In the genomic region with DNA sequence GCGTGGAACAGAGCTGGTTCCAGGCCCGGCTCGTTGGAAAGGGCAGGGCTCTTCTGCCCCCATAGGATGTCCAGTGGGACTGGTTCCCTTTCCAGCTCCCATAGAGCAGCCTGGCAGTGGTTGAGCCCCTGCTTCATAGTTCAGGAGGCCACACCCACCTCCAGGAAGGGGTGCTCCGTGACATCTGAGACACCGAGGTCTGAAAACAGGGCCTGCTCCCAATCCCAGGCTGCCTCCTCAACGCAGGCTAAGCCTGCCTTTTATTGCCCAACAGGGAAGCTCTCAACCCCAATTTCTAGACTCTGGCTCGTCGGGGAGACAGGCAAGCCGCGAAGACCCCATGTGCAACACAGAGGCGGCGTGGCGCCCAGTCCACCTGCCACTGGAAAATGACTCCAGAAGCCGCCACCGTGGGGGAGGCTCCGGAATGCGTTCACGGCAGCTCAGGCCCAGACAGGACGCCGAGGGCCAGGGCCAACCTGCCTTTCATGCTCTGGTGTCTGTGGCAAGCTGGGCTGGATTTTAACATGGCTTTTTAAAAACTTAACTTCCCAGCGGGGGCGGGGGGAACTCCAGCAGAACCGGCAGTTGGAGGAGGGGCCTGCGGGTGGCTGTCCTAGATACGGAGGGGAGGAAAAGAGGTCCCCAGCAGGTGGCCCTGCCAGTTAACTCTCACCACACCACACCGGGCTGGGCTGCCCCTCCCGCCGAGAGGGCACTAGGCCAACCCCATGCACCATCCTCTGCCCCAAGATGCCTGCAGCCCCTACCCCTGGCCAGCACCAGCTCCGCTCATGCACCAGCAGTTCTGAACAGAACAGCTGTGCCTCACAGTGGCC, we compare ENCODE assay signal across 8 cellular contexts. TPM values are rescaled to one million over a fixed set of nuclear protein-coding genes. Genes with fewer than 3 reads are reported as not detected.
DNase-seq lines count a peak whose midpoint lies in the region; ATAC-seq, FAIRE-seq and TF ChIP-seq lines count a peak whose summit lies in the region.

No MANE protein-coding gene starts in this region.

- peaks cover 9% of the 10 kb centered on the region for H3K27me3 Mint-ChIP-seq in GM23338 (ENCODE audit: insufficient read depth, low read depth, poor library complexity)
- no peaks in the 10 kb centered on the region for H3K27me3 Mint-ChIP-seq in effector memory CD8-positive, alpha-beta T cell
- H3K27me3 Mint-ChIP-seq in osteocyte (ENCODE audit: unreplicated experiment): no peaks in the 10 kb centered on the region

- no peaks in the 10 kb centered on the region for H3K9me2 ChIP-seq in GM23338 (ENCODE audit: insufficient read depth)

- H3K4me3 Mint-ChIP-seq in GM23338 (peak overlapping the region; percentile 64), osteocyte (ENCODE audit: unreplicated experiment) (no peak overlapping the region)
- peak overlapping the region in 1 of 2 donors; percentile 69 for H3K4me3 Mint-ChIP-seq in effector memory CD8-positive, alpha-beta T cell

- peak overlapping the region; percentile 74 for H3K4me2 ChIP-seq in GM23338

- peak overlapping the region; percentile 91 for H3K27ac Mint-ChIP-seq in GM23338
- peak overlapping the region in 1 of 2 donors; percentile 94 for H3K27ac Mint-ChIP-seq in effector memory CD8-positive, alpha-beta T cell
- peak overlapping the region; percentile 76 for H3K27ac Mint-ChIP-seq in osteocyte (ENCODE audit: unreplicated experiment)

- H3K27me3 ChIP-seq in GM23338 (ENCODE audit: insufficient read depth): no peaks in the 10 kb centered on the region

- no peak for FAIRE-seq in HTR-8/SVneo (lab: Jason Lieb, UNC)

- peak overlapping the region; percentile 86 for H3K27ac ChIP-seq in GM23338 (ENCODE audit: low read depth)

- peaks cover 3% of the 10 kb centered on the region; the same call in 1 of the 2 replicates for H4K20me1 ChIP-seq in GM23338 (replicated peaks; ENCODE audit: insufficient read depth)

- peak overlapping the region; percentile 40; the same call in 1 of the 2 replicates for H3K4me3 ChIP-seq in GM23338

- H3K36me3 ChIP-seq in GM23338 (ENCODE audit: insufficient read depth): 0 out of 2 replicates have a peak, but pooled peaks cover 4% of the 10 kb centered on the region

- DNase-seq in GM23338 (ENCODE audit: low spot score) (peak; percentile 88), osteocyte (ENCODE audit: extremely low spot score, unreplicated experiment) (no peak), HTR-8/SVneo (ENCODE audit: insufficient read length, low spot score) (no peak), NCI-H146 (lab: John Stamatoyannopoulos, UW) (no peak)
- peak; percentile 30 to 40 for DNase-seq in activated CD4-positive, alpha-beta T cell treated with anti-CD3 and anti-CD28 coated beads, Interleukin-2, amount 50 U/mL, for 4 hours
- peak in 2 of 3 experiments; percentile 58 to 65 for DNase-seq in effector memory CD8-positive, alpha-beta T cell

- H2AFZ ChIP-seq in GM23338: no peak overlapping the region

- peaks cover 39% of the 10 kb centered on the region for H3K4me1 Mint-ChIP-seq in GM23338
- peaks cover 8 to 10% of the 10 kb centered on the region in 2 donors for H3K4me1 Mint-ChIP-seq in effector memory CD8-positive, alpha-beta T cell (ENCODE audit: low read depth in 2 of 2)
- peaks cover 19% of the 10 kb centered on the region for H3K4me1 Mint-ChIP-seq in osteocyte (ENCODE audit: unreplicated experiment)

- ATAC-seq in GM23338: peak; percentile 83
- ATAC-seq in effector memory CD8-positive, alpha-beta T cell (replicated peaks): peak; percentile 89
- ATAC-seq in GM18520 (IDR thresholded peaks at IDR 0.05; ENCODE audit: unreplicated experiment): no peak
- no peak for ATAC-seq in GM21737 (IDR thresholded peaks at IDR 0.05; ENCODE audit: unreplicated experiment)

- H3F3A ChIP-seq in GM23338 (replicated peaks; ENCODE audit: low read depth): peaks cover 8% of the 10 kb centered on the region

- H3K4me1 ChIP-seq in GM23338 (ENCODE audit: insufficient read depth): peaks cover 14% of the 10 kb centered on the region; the same call in 1 of the 2 replicates

- no peak for TF ChIP-seq CTCF in GM23338 (conservative IDR thresholded peaks at IDR 0.05; ENCODE audit: low read depth in 2 of 2)
- no peak for TF ChIP-seq CTCF in osteocyte (IDR thresholded peaks at IDR 0.05)

- H3K36me3 Mint-ChIP-seq in GM23338 (ENCODE audit: low read depth) (peaks cover 32% of the 10 kb centered on the region), osteocyte (ENCODE audit: unreplicated experiment) (peaks cover 18% of the 10 kb centered on the region)
- peaks cover 65% of the 10 kb centered on the region for H3K36me3 Mint-ChIP-seq in effector memory CD8-positive, alpha-beta T cell (ENCODE audit: insufficient read depth)

- no peaks in the 10 kb centered on the region; the same call in 1 of the 2 replicates for H3K79me2 ChIP-seq in GM23338 (replicated peaks; ENCODE audit: insufficient read depth)

- H3K9me3 Mint-ChIP-seq in GM23338: no peaks in the 10 kb centered on the region; the same call in 2 of the 3 replicates
- H3K9me3 Mint-ChIP-seq in effector memory CD8-positive, alpha-beta T cell: no peaks in the 10 kb centered on the region
- H3K9me3 Mint-ChIP-seq in osteocyte (ENCODE audit: unreplicated experiment): no peaks in the 10 kb centered on the region

TF ChIP-seq in GM23338, 12 proteins besides CTCF, POLR2A, EP300 and RAD21 (continues in another document):
- TF ChIP-seq ZNF114 (CRISPR knock-in tag; IDR thresholded peaks at IDR 0.05) (no peak), REST (IDR thresholded peaks at IDR 0.05; ENCODE audit: unreplicated experiment) (no peak), JUNB (IDR thresholded peaks at IDR 0.05; ENCODE audit: unreplicated experiment) (no peak), EZH2phosphoT487 (IDR thresholded peaks at IDR 0.05; ENCODE audit: unreplicated experiment) (no peak), STAT1 (IDR thresholded peaks at IDR 0.05; ENCODE audit: unreplicated experiment) (no peak), NANOG (IDR thresholded peaks at IDR 0.05; ENCODE audit: borderline replicate concordance) (no peak), ZNF331 (CRISPR knock-in tag; IDR thresholded peaks at IDR 0.05; ENCODE audit: low read depth) (no peak), CREB1 (CRISPR knock-in tag; IDR thresholded peaks at IDR 0.05; ENCODE audit: low read depth) (no peak), EZH2 (IDR thresholded peaks at IDR 0.05; ENCODE audit: low read depth, unreplicated experiment) (no peak), POLR2AphosphoS5 (IDR thresholded peaks at IDR 0.05; ENCODE audit: low read depth) (no peak)
- TF ChIP-seq, protein P1, sequence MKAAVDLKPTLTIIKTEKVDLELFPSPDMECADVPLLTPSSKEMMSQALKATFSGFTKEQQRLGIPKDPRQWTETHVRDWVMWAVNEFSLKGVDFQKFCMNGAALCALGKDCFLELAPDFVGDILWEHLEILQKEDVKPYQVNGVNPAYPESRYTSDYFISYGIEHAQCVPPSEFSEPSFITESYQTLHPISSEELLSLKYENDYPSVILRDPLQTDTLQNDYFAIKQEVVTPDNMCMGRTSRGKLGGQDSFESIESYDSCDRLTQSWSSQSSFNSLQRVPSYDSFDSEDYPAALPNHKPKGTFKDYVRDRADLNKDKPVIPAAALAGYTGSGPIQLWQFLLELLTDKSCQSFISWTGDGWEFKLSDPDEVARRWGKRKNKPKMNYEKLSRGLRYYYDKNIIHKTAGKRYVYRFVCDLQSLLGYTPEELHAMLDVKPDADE (IDR thresholded peaks at IDR 0.05): no peak

RNA-seq across cellular contexts. Expression of gene TINCR, which starts 17.9 kb away (rescaled TPM):
- 0.97 and 3.9 TPM in 2 replicates for total RNA-seq in GM23338 (2014; rRNA removed; shearing (Covaris generic))
- polyA plus RNA-seq in GM23338 (2016; fragmentation: Nextera tagmentation; extraction: Ambion mirVana): 0.42 and 0.94 TPM in 2 replicates
- total RNA-seq in osteocyte: 13.5 and 16.4 TPM in 2 replicates

RNA-seq across cellular contexts. Expression of gene SAFB2, which starts 36.9 kb away (rescaled TPM):
- total RNA-seq in GM23338 (2014; rRNA removed; shearing (Covaris generic)): 29.6 and 37.7 TPM in 2 replicates
- polyA plus RNA-seq in GM23338 (2016; fragmentation: Nextera tagmentation; extraction: Ambion mirVana): 102 and 110 TPM in 2 replicates
- 79.9 and 91.9 TPM in 2 replicates for total RNA-seq in osteocyte

RNA-seq across cellular contexts. Expression of gene SAFB, which starts 37.2 kb away (rescaled TPM):
- 82.2 and 109 TPM in 2 replicates for total RNA-seq in GM23338 (2014; rRNA removed; shearing (Covaris generic))
- 76.5 and 85.2 TPM in 2 replicates for polyA plus RNA-seq in GM23338 (2016; fragmentation: Nextera tagmentation; extraction: Ambion mirVana)
- total RNA-seq in osteocyte: 88.2 and 97.1 TPM in 2 replicates

Comparison
In these comparisons a context has a peak if more than half of its experiments do, and no peak if none do; other contexts are left out.
1. ATAC-seq: peak in GM23338 (single experiment) and effector memory CD8-positive, alpha-beta T cell (single experiment); none in GM18520 (single experiment) and GM21737 (single experiment).
2. DNase-seq: peak in GM23338 (single experiment), activated CD4-positive, alpha-beta T cell treated with anti-CD3 and anti-CD28 coated beads, Interleukin-2, amount 50 U/mL, for 4 hours (2 of 2) and effector memory CD8-positive, alpha-beta T cell (2 of 3); none in osteocyte (single experiment), HTR-8/SVneo (single experiment) and NCI-H146 (single experiment).